12 cellular contexts compared by ENCODE assay signal in genomic region chr3:178289544-178290160, GRCh38.
DNase-seq lines count a peak whose midpoint lies in the region; ATAC-seq and TF ChIP-seq lines count a peak whose summit lies in the region.
"Had no signal": no experiment of that assay in that cellular context is flagged by ENCODE, and none has a peak within 500 bp of the region (broad histone marks: within the 10 kb centered on the region; RNA-seq: fewer than 3 reads in every experiment).

No MANE protein-coding gene starts in this region.

- DNase-seq in SK-N-MC (ENCODE audit: low read depth, low spot score) (peak; percentile 51), heart left ventricle (peak in 4 of 5 donors; percentile 27 to 52 (median 36)), sciatic nerve (ENCODE audit: low spot score) (no peak), mesendoderm (no peak)
- DNase-seq: activated CD8-positive, alpha-beta T cell treated with anti-CD3 and anti-CD28 coated beads, Interleukin-2, amount 10 ng/mL, durations not matched to agents 7 days and 5 days; activated naive CD4-positive, alpha-beta T cell treated with anti-CD3 and anti-CD28 coated beads for 36 hours; C1 segment of cervical spinal cord; NCI-H774 had no signal

- no peak for TF ChIP-seq POLR2A in heart left ventricle (IDR thresholded peaks at IDR 0.05)

- H2BK15ac ChIP-seq in mesendoderm (replicated peaks; ENCODE audit: low read depth): no peak overlapping the region

- H3K4me3 ChIP-seq in SK-N-MC (peak overlapping the region; percentile 36), heart left ventricle (no peak overlapping the region), mesendoderm (ENCODE audit: low read length) (no peak overlapping the region)

- H3K27me3 ChIP-seq in heart left ventricle (no peaks in the 10 kb centered on the region), mesendoderm (ENCODE audit: insufficient read depth, low read length, poor library complexity) (no peaks in the 10 kb centered on the region)

- H2BK5ac ChIP-seq in mesendoderm (ENCODE audit: low read length): no peak overlapping the region

- H3K27ac ChIP-seq in SK-N-MC (peak overlapping the region; percentile 59), heart left ventricle (peak overlapping the region in 8 of 12 donors; percentile 12 to 60 (median 30)), mesendoderm (ENCODE audit: low read depth, low read length) (no peak overlapping the region)

- H3K9ac ChIP-seq in SK-N-MC (ENCODE audit: insufficient read length) (peak overlapping the region; percentile 50), mesendoderm (ENCODE audit: low read length) (no peak overlapping the region)

- H3K4me1 ChIP-seq in heart left ventricle: peaks cover 0 to 5% (median 0%) of the 10 kb centered on the region in 12 donors
- no peaks in the 10 kb centered on the region for H3K4me1 ChIP-seq in mesendoderm (ENCODE audit: control insufficient read depth, low read depth, low read length)

- no peak overlapping the region for H3K56ac ChIP-seq in mesendoderm (ENCODE audit: low read length)

- 47 to 54% (median 52%) methylated on average over 6 of the region's 6 CpGs for WGBS in heart left ventricle, 4 donors
- WGBS in mesendoderm (ENCODE audit: extremely low coverage, insufficient coverage, low lambda C conversion rate): no CpG with 5 or more reads among the region's 6 CpGs

- no peak overlapping the region for H3K4me2 ChIP-seq in mesendoderm (ENCODE audit: low read length)

- no peaks in the 10 kb centered on the region; the same call in 1 of the 2 replicates for H3K9me3 ChIP-seq in SK-N-MC (ENCODE audit: low read depth, low read length)
- H3K9me3 ChIP-seq in heart left ventricle: no peaks in the 10 kb centered on the region

- peak; percentile 66 for ATAC-seq in GM21529 (IDR thresholded peaks at IDR 0.05; ENCODE audit: unreplicated experiment)
- peak; percentile 62 to 75 (median 69) for ATAC-seq in heart left ventricle
- peak; percentile 88 for ATAC-seq in sciatic nerve
- no peak for ATAC-seq in GM21423 (IDR thresholded peaks at IDR 0.05; ENCODE audit: unreplicated experiment)
- no peak for ATAC-seq in GM21447 (IDR thresholded peaks at IDR 0.05; ENCODE audit: unreplicated experiment)
- no peak for ATAC-seq in HG03457 (IDR thresholded peaks at IDR 0.05; ENCODE audit: unreplicated experiment)
- ATAC-seq: activated CD8-positive, alpha-beta T cell treated with anti-CD3 and anti-CD28 coated beads, Interleukin-2, amount 10 ng/mL, durations not matched to agents 7 days and 5 days had no signal

- H3K36me3 ChIP-seq in SK-N-MC (ENCODE audit: insufficient read depth, low read length) (no peaks in the 10 kb centered on the region), heart left ventricle (no peaks in the 10 kb centered on the region), mesendoderm (ENCODE audit: control insufficient read depth, insufficient read depth, low read length) (no peaks in the 10 kb centered on the region)

- H2AK5ac ChIP-seq in mesendoderm (ENCODE audit: low read length): no peak overlapping the region

- no peak overlapping the region for H3K18ac ChIP-seq in mesendoderm (ENCODE audit: low read length)

- H4K8ac ChIP-seq in mesendoderm (ENCODE audit: low read depth, low read length): no peak overlapping the region

- no peaks in the 10 kb centered on the region for H3K79me2 ChIP-seq in mesendoderm (ENCODE audit: control insufficient read depth, insufficient read depth, low read length)

- TF ChIP-seq CTCF in heart left ventricle (IDR thresholded peaks at IDR 0.05): no peak

- no peak overlapping the region for H3K4ac ChIP-seq in mesendoderm (ENCODE audit: low read depth, low read length)

- no peak overlapping the region for H3K23ac ChIP-seq in mesendoderm (ENCODE audit: low read length)

- no peak overlapping the region for H2BK120ac ChIP-seq in mesendoderm (ENCODE audit: low read depth, low read length)

- intact Hi-C loops in heart left ventricle (cut with DNase I): loop anchor here in 1 of 10 donors (10.0 kb wide), 1 partner anchor 195 kb away; no protein-coding TSS in a partner anchor
- intact Hi-C loops in sciatic nerve (cut with DNase I): no loop called here

- H3K79me1 ChIP-seq in mesendoderm (ENCODE audit: low read length): no peaks in the 10 kb centered on the region

- no peak overlapping the region for H4K5ac ChIP-seq in mesendoderm (ENCODE audit: low read length)

Comparison
In these comparisons a context has a peak if more than half of its experiments do, and no peak if none do; other contexts are left out.
1. ATAC-seq: peak in GM21529 (single experiment), heart left ventricle (4 of 4) and sciatic nerve (single experiment); none in GM21423 (single experiment), GM21447 (single experiment) and HG03457 (single experiment).
2. DNase-seq: peak in SK-N-MC (single experiment) and heart left ventricle (4 of 5); none in sciatic nerve (single experiment) and mesendoderm (single experiment).